13 cellular contexts compared by ENCODE assay signal in genomic region chr9:42243211-42243610, GRCh38. TPM values are rescaled to one million over a fixed set of nuclear protein-coding genes. Genes with fewer than 3 reads are reported as not detected.
"Had no signal": no experiment of that assay in that cellular context is flagged by ENCODE, and none has a peak within 500 bp of the region (broad histone marks: within the 10 kb centered on the region; RNA-seq: fewer than 3 reads in every experiment).

No MANE protein-coding gene starts in this region.

RNA-seq across cellular contexts. Expression of gene SPATA31A6, which starts 59.8 kb away (rescaled TPM):
- total RNA-seq: activated B cell treated with CpG ODN at 0.5 μM for 24 hours; activated CD4-positive, alpha-beta memory T cell treated with anti-CD3 and anti-CD28 coated beads for 36 hours; activated naive CD4-positive, alpha-beta T cell treated with anti-CD3 and anti-CD28 coated beads for 36 hours; activated naive CD4-positive, alpha-beta T cell treated with anti-CD3 and anti-CD28 coated beads, Interleukin-2, amount 50 U/mL, for 72 hours; activated T-cell treated with anti-CD3 and anti-CD28 coated beads, Interleukin-2, amount 50 U/mL, for 4 hours; activated T-helper 1 cell treated with anti-CD3 and anti-CD28 coated beads, Interleukin-12 subunit alpha, Interleukin-12 subunit beta, Interleukin-2, Interleukin-4 antibody, amounts not matched to agents 30 ng/mL and 10 ng/mL and 1 ng/mL, durations not matched to agents 14 hours and 24 hours and 36 hours; adrenal gland; astrocyte; body of pancreas; breast epithelium; NCI-H460; PC-9; Right ventricle myocardium superior had no signal
- polyA plus RNA-seq: adrenal gland had no signal
